11 cellular contexts compared by ENCODE assay signal in genomic region chr16:22670551-22670970, GRCh38.
DNase-seq lines count a peak whose midpoint lies in the region; ATAC-seq and TF ChIP-seq lines count a peak whose summit lies in the region.
"Had no signal": no experiment of that assay in that cellular context is flagged by ENCODE, and none has a peak within 500 bp of the region (broad histone marks: within the 10 kb centered on the region; RNA-seq: fewer than 3 reads in every experiment).

No MANE protein-coding gene starts in this region.

- H3K4me1 ChIP-seq in skeletal muscle tissue (ENCODE audit: control insufficient read depth in 3 of 3, insufficient read depth in 3 of 3, low read length in 3 of 3), result peaks cover 6 to 15% (median 14%) of the 10 kb centered on the region in 3 donors

- H3K36me3 Mint-ChIP-seq in activated CD4-positive, alpha-beta T cell treated with anti-CD3 and anti-CD28 coated beads, Interleukin-2, amount 10 ng/mL, durations not matched to agents 7 days and 5 days (ENCODE audit: low read depth), result no peaks in the 10 kb centered on the region
- H3K36me3 Mint-ChIP-seq: CD4-positive, CD25-positive, alpha-beta regulatory T cell; naive thymus-derived CD4-positive, alpha-beta T cell had no signal

- peaks cover 0 to 4% (median 0%) of the 10 kb centered on the region in 3 donors for H3K27me3 ChIP-seq in skeletal muscle tissue (ENCODE audit: control insufficient read depth in 3 of 3, insufficient read depth in 3 of 3, low read length in 3 of 3)

- H3K9me3 ChIP-seq in skeletal muscle tissue (ENCODE audit: control insufficient read depth in 3 of 3, low read length in 3 of 3), result no peaks in the 10 kb centered on the region

- TF ChIP-seq CTCF in choroid plexus epithelial cell (conservative IDR thresholded peaks at IDR 0.05; ENCODE audit: low read depth, low read length), result no peak

- no peaks in the 10 kb centered on the region for H3K9me3 Mint-ChIP-seq in activated CD4-positive, alpha-beta T cell treated with anti-CD3 and anti-CD28 coated beads, Interleukin-2, amount 10 ng/mL, durations not matched to agents 7 days and 5 days
- H3K9me3 Mint-ChIP-seq: CD4-positive, CD25-positive, alpha-beta regulatory T cell; naive thymus-derived CD4-positive, alpha-beta T cell had no signal

- H3K4me3 Mint-ChIP-seq in activated CD4-positive, alpha-beta T cell treated with anti-CD3 and anti-CD28 coated beads, Interleukin-2, amount 10 ng/mL, durations not matched to agents 7 days and 5 days, result no peak overlapping the region
- H3K4me3 Mint-ChIP-seq: CD4-positive, CD25-positive, alpha-beta regulatory T cell; naive thymus-derived CD4-positive, alpha-beta T cell had no signal

- H3K4me3 ChIP-seq in Jurkat, Clone E6-1 (ENCODE audit: low read length), result no peak overlapping the region
- H3K4me3 ChIP-seq in choroid plexus epithelial cell (ENCODE audit: low read depth, low read length) (no peak overlapping the region), skeletal muscle tissue (ENCODE audit: low read length in 3 of 3) (peak overlapping the region; percentile 11 to 38 (median 32))
- H3K4me3 ChIP-seq: cardiac muscle cell had no signal

- no peak overlapping the region for H3K27ac ChIP-seq in skeletal muscle tissue (ENCODE audit: low read depth, low read length)
- H3K27ac ChIP-seq: cardiac muscle cell had no signal

- POLR2A ChIA-PET in activated CD4-positive, alpha-beta T cell treated with anti-CD3 and anti-CD28 coated beads, Interleukin-2, amount 10 ng/mL, durations not matched to agents 7 days and 5 days (lab: Charles Lee), result no interaction called here

- ATAC-seq in GM18502 (IDR thresholded peaks at IDR 0.05; ENCODE audit: poor library complexity, unreplicated experiment), result no peak
- ATAC-seq: naive thymus-derived CD4-positive, alpha-beta T cell had no signal

- CTCF ChIA-PET in activated CD4-positive, alpha-beta T cell treated with anti-CD3 and anti-CD28 coated beads, Interleukin-2, amount 10 ng/mL, durations not matched to agents 7 days and 5 days (lab: Charles Lee), result interaction anchor here (0.6 kb wide), 1 partner anchor 12 kb away, joined by 3 read pairs; no protein-coding TSS in a partner anchor

- no peaks in the 10 kb centered on the region for H3K27me3 Mint-ChIP-seq in activated CD4-positive, alpha-beta T cell treated with anti-CD3 and anti-CD28 coated beads, Interleukin-2, amount 10 ng/mL, durations not matched to agents 7 days and 5 days
- H3K27me3 Mint-ChIP-seq: naive thymus-derived CD4-positive, alpha-beta T cell had no signal

- H3K4me1 Mint-ChIP-seq in activated CD4-positive, alpha-beta T cell treated with anti-CD3 and anti-CD28 coated beads, Interleukin-2, amount 10 ng/mL, durations not matched to agents 7 days and 5 days, result no peaks in the 10 kb centered on the region
- H3K4me1 Mint-ChIP-seq: CD4-positive, CD25-positive, alpha-beta regulatory T cell; naive thymus-derived CD4-positive, alpha-beta T cell had no signal

- peak; percentile 28 for DNase-seq in activated CD4-positive, alpha-beta T cell treated with anti-CD3 and anti-CD28 coated beads, Interleukin-2, amount 10 ng/mL, durations not matched to agents 7 days and 5 days
- DNase-seq in activated CD4-positive, alpha-beta T cell treated with anti-CD3 and anti-CD28 coated beads for 1 hour, result no peak
- DNase-seq in Jurkat, Clone E6-1 (ENCODE audit: low read depth, low spot score), result peak; percentile 55
- DNase-seq in choroid plexus epithelial cell (ENCODE audit: low read depth) (peak; percentile 11), NCI-H1105 (lab: John Stamatoyannopoulos, UW) (no peak), NK-92 (lab: John Stamatoyannopoulos, UW; ENCODE audit: unreplicated experiment) (no peak)

- no peaks in the 10 kb centered on the region for H3K36me3 ChIP-seq in skeletal muscle tissue (ENCODE audit: control insufficient read depth in 3 of 3, insufficient read depth in 3 of 3, low read length in 3 of 3)
- H3K36me3 ChIP-seq: cardiac muscle cell had no signal

- H3K27ac Mint-ChIP-seq in activated CD4-positive, alpha-beta T cell treated with anti-CD3 and anti-CD28 coated beads, Interleukin-2, amount 10 ng/mL, durations not matched to agents 7 days and 5 days, result no peak overlapping the region
- H3K27ac Mint-ChIP-seq: CD4-positive, CD25-positive, alpha-beta regulatory T cell; naive thymus-derived CD4-positive, alpha-beta T cell had no signal

- peak overlapping the region in 1 of 3 donors; percentile 4 for H3K9ac ChIP-seq in skeletal muscle tissue (ENCODE audit: low read depth in 1 of 3, low read length in 3 of 3)

Comparison
In these comparisons a context has a peak if more than half of its experiments do, and no peak if none do; other contexts are left out.
1. DNase-seq: peak in activated CD4-positive, alpha-beta T cell treated with anti-CD3 and anti-CD28 coated beads, Interleukin-2, amount 10 ng/mL, durations not matched to agents 7 days and 5 days (single experiment), Jurkat, Clone E6-1 (single experiment) and choroid plexus epithelial cell (single experiment); none in activated CD4-positive, alpha-beta T cell treated with anti-CD3 and anti-CD28 coated beads for 1 hour (single experiment), NCI-H1105 (single experiment) and NK-92 (single experiment).
2. H3K4me3 ChIP-seq: peak in skeletal muscle tissue (3 of 3); none in Jurkat, Clone E6-1 (single experiment) and choroid plexus epithelial cell (single experiment).